In the genomic region with DNA sequence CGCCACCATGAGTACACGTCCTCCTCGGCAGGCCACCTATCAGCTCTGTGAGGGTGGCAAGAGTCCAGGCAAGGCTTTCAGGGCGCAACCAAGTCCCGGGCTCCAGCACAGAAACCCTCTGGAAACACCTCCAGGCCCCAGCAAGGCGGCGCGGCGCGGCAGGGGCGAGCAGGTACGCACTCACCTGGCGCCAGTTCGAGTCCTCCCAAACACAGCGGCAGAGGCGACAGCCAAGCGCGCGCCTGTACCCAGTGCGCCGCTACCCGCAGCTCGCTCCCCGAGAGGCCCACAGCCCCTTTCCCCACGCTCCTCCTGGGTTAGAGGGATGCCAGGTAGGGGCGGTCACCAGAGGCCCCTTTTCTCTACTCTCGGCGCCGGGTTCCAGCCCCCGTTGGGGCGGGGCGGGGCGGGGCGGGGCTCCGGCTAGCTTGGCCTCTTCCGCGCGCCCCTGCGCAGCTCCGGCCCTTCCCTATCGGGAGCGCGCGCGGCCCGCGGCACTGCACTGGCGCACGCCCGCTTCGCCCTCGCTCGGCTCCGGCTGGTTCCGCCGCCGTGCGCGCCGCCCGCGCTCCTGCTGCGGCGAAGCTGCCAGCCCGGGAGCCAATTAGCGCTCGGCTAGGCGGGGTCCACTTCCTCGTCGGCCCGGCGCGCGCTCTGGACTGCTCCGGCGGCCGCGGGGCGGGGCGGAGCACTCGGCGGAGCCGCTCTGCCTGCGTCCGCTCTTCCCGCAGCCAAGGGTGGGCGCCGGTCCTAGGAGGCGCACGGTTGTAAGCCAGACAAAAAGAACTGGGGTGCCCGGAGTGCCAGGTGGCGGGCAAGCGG, we compare ENCODE assay signal across 8 cellular contexts. TPM values are rescaled to one million over a fixed set of nuclear protein-coding genes. Genes with fewer than 3 reads are reported as not detected.
DNase-seq lines count a peak whose midpoint lies in the region; ATAC-seq and TF ChIP-seq lines count a peak whose summit lies in the region.

TSS of gene NMRK1 (minus strand) at position 332 of the 822 bp plus-strand sequence. CDS start 5,040 bp downstream, outside the sequence.
TSS of gene OSTF1 (plus strand) at position 691 of the 822 bp plus-strand sequence. CDS start 179 bp downstream, outside the sequence.

- POLR2A ChIA-PET in PC-3 (lab: Charles Lee; ENCODE audit: unreplicated experiment), result interaction anchor here (0.6 to 1.4 kb wide), 2 partner anchors 24 to 59 kb away, joined by 3 to 6 read pairs; no protein-coding TSS in a partner anchor

- H3F3A ChIP-seq in PC-3 (ENCODE audit: low read length, unreplicated experiment), result no peaks in the 10 kb centered on the region

- BruUV-seq in PC-3 (replicated peaks; lab: Mats Ljungman, UMichigan), result no TSS peak

- CTCF ChIA-PET in PC-3 (lab: Charles Lee), result interaction anchor here (0.9 to 1.0 kb wide), 2 partner anchors 136 to 1570 kb away, joined by 3 to 4 read pairs; partner anchors contain the start of gene C9orf40

- H3K9me3 ChIP-seq in PC-3 (ENCODE audit: low read length), result no peaks in the 10 kb centered on the region

- peak; percentile 93 for DNase-seq in DMS153 treated with DMSO at 0.1 percent for 48 hours (lab: John Stamatoyannopoulos, UW; ENCODE audit: unreplicated experiment)
- peak; percentile 90 for DNase-seq in Jurkat, Clone E6-1 (ENCODE audit: low read depth, low spot score)
- peak; percentile 91 for DNase-seq in PC-3
- peak; percentile 96 for DNase-seq in activated T-cell treated with anti-CD3 and anti-CD28 coated beads for 48 hours (ENCODE audit: low read depth)
- peak; percentile 86 for DNase-seq in epithelial cell of prostate (ENCODE audit: low read depth, low spot score)
- peak; percentile 96 for DNase-seq in mucosa of gallbladder (ENCODE audit: low spot score)
- peak; percentile 88 for DNase-seq in stimulated activated CD8-positive, alpha-beta memory T cell treated with anti-CD3 and anti-CD28 coated beads, Interleukin-4, amount 100 ng/mL, for 24 hours (ENCODE audit: low read depth)

- H4K20me1 ChIP-seq in PC-3 (ENCODE audit: low read length), result no peaks in the 10 kb centered on the region

- H3K79me2 ChIP-seq in PC-3 (ENCODE audit: low read length), result peaks cover 45% of the 10 kb centered on the region

- H3K27me3 ChIP-seq in PC-3 (ENCODE audit: low read length), result no peaks in the 10 kb centered on the region

- intact Hi-C loops in PC-3 (cut with micrococcal nuclease), result loop anchor here (1.0 to 5.0 kb wide), 4 partner anchors 24 to 136 kb away; partner anchors contain the start of genes C9orf40 and CARNMT1

- ATAC-seq in GM21717 (IDR thresholded peaks at IDR 0.05; ENCODE audit: unreplicated experiment) (peak; percentile 86), PC-3 (peak; percentile 90)

- no peak for TF ChIP-seq CTCF in PC-3 (conservative IDR thresholded peaks at IDR 0.05; ENCODE audit: low read depth, low read length)

- peak within 1 kb of the TSS; percentile 59 for H3K27ac ChIP-seq in PC-3 (ENCODE audit: low read length)
- H3K27ac ChIP-seq in epithelial cell of prostate, result peak within 1 kb of the TSS; percentile 97

- peak within 1 kb of the TSS; percentile 97 for H2AFZ ChIP-seq in PC-3 (ENCODE audit: low read length)

- H3K4me2 ChIP-seq in PC-3 (ENCODE audit: low read length), result peak within 1 kb of the TSS; percentile 97

- H3K4me1 ChIP-seq in PC-3 (ENCODE audit: insufficient read depth, low read length), result 0 out of 2 replicates have a peak, but pooled peaks cover 11% of the 10 kb centered on the region

- H3K9ac ChIP-seq in PC-3 (ENCODE audit: low read length), result peak within 1 kb of the TSS; percentile 76

- H3K9me2 ChIP-seq in PC-3 (replicated peaks; ENCODE audit: low read length), result no peaks in the 10 kb centered on the region

- peak within 1 kb of the TSS; percentile 85 for H3K4me3 ChIP-seq in Jurkat, Clone E6-1 (ENCODE audit: low read length)
- H3K4me3 ChIP-seq in PC-3 (ENCODE audit: low read length), result peak within 1 kb of the TSS; percentile 91

- H3K36me3 ChIP-seq in PC-3 (ENCODE audit: low read depth, low read length), result no peaks in the 10 kb centered on the region

RNA-seq across cellular contexts. Expression of gene NMRK1, which starts in this region (rescaled TPM):
- 13.0 TPM for polyA plus RNA-seq in Jurkat, Clone E6-1 (2012; ENCODE audit: insufficient read depth, insufficient read length)
- total RNA-seq in PC-3 (2014; rRNA removed), result 7.0 and 9.7 TPM in 2 replicates
- total RNA-seq in mucosa of gallbladder, result 32.9 TPM

RNA-seq across cellular contexts. Expression of gene OSTF1, which starts in this region (rescaled TPM):
- 77.8 TPM for polyA plus RNA-seq in Jurkat, Clone E6-1 (2012; ENCODE audit: insufficient read depth, insufficient read length)
- 25.8 and 26.5 TPM in 2 replicates for total RNA-seq in PC-3 (2014; rRNA removed)
- total RNA-seq in mucosa of gallbladder, result 54.7 TPM

Comparison
In these comparisons a context has a peak if more than half of its experiments do, and no peak if none do; other contexts are left out.
1. Peak in every context shown above with its lines: DNase-seq, ATAC-seq, H3K4me3 ChIP-seq and H3K27ac ChIP-seq.